ENCODE assay signal across 8 cellular contexts in the genomic region with DNA sequence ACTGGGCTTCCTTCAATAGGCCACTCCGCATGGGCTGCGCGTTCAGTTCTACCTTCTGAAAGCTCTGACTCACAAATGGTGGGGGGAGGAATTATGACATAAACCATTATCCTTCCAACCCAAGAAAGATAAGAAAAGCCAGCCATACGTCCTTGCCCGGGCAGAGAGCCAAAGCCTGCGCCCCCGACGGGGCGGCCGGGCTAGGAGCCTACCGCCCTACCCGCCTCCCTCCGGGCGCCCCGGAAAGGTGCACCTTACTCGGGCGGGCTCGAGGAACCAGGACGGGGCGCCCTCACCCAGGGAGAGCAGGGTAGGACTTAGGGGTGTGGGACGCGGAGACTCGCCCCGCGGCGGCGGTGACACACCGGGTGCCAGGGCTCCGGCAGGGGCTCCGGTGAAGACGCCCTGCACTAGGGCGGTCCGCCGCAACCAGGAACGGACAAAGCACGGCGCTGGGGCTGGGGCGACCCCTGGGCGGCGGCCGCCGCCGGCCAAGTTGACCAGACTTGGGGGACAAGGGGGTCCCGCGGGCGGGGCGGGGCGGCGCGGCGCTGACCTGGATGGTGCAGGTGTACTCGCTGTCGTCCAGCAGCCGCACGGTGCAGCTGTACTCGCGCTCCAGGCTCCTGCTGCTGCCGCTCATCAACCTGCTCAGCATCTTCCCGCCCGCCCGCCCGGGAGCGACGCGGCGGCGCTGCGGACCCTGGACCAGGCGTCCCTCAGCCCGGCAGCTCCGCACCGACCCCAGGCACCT. TPM values are rescaled to one million over a fixed set of nuclear protein-coding genes. Genes with fewer than 3 reads are reported as not detected.
A peak's percentile ranks its signal among the peaks of the same experiment; 100 is the strongest.
DNase-seq lines count a peak whose midpoint lies in the region; ATAC-seq and TF ChIP-seq lines count a peak whose summit lies in the region.

No MANE protein-coding gene starts in this region.

- H3K27ac Mint-ChIP-seq in activated naive CD4-positive, alpha-beta T cell treated with anti-CD3 and anti-CD28 coated beads, Interleukin-2, amount 50 U/mL, for 24 hours = no peak overlapping the region
- peak overlapping the region; percentile 52 for H3K27ac Mint-ChIP-seq in progenitor cell of endocrine pancreas

- intact Hi-C loops in Right ventricle myocardium superior (cut with DNase I) = loop anchor here (10.0 kb wide), 1 partner anchor 90 kb away; no protein-coding TSS in a partner anchor

- no peak for TF ChIP-seq CTCF in progenitor cell of endocrine pancreas (IDR thresholded peaks at IDR 0.05; ENCODE audit: unreplicated experiment)

- H3K27me3 Mint-ChIP-seq in activated naive CD4-positive, alpha-beta T cell treated with anti-CD3 and anti-CD28 coated beads, Interleukin-2, amount 50 U/mL, for 24 hours = peaks cover 36% of the 10 kb centered on the region
- H3K27me3 Mint-ChIP-seq in progenitor cell of endocrine pancreas = peaks cover 14% of the 10 kb centered on the region

- no peaks in the 10 kb centered on the region for H3K36me3 Mint-ChIP-seq in activated naive CD4-positive, alpha-beta T cell treated with anti-CD3 and anti-CD28 coated beads, Interleukin-2, amount 50 U/mL, for 24 hours
- no peaks in the 10 kb centered on the region for H3K36me3 Mint-ChIP-seq in progenitor cell of endocrine pancreas (ENCODE audit: insufficient read depth)

- DNase-seq in NCI-H1694 (lab: John Stamatoyannopoulos, UW) = peak; percentile 8
- DNase-seq in NCI-H1694 treated with DMSO at 0.1 percent for 48 hours (lab: John Stamatoyannopoulos, UW) = no peak
- DNase-seq in RPMI7951 (ENCODE audit: low read depth) = peak; percentile 75
- peak; percentile 47 for DNase-seq in Right ventricle myocardium superior
- no peak for DNase-seq in progenitor cell of endocrine pancreas (ENCODE audit: low spot score, unreplicated experiment)
- DNase-seq in inferior parietal cortex (ENCODE audit: extremely low spot score) = no peak

- ATAC-seq in HG03064 (IDR thresholded peaks at IDR 0.05; ENCODE audit: low read depth, unreplicated experiment) (peak; percentile 12), Right ventricle myocardium superior (ENCODE audit: poor library complexity) (peak; percentile 58)

- H3K9me3 Mint-ChIP-seq in activated naive CD4-positive, alpha-beta T cell treated with anti-CD3 and anti-CD28 coated beads, Interleukin-2, amount 50 U/mL, for 24 hours = no peaks in the 10 kb centered on the region
- H3K9me3 Mint-ChIP-seq in progenitor cell of endocrine pancreas (ENCODE audit: low read depth) = no peaks in the 10 kb centered on the region

- peak overlapping the region; percentile 89 for H3K4me3 Mint-ChIP-seq in activated naive CD4-positive, alpha-beta T cell treated with anti-CD3 and anti-CD28 coated beads, Interleukin-2, amount 50 U/mL, for 24 hours
- H3K4me3 Mint-ChIP-seq in progenitor cell of endocrine pancreas (ENCODE audit: low read depth) = peak overlapping the region; percentile 94

- H3K4me1 Mint-ChIP-seq in activated naive CD4-positive, alpha-beta T cell treated with anti-CD3 and anti-CD28 coated beads, Interleukin-2, amount 50 U/mL, for 24 hours = peaks cover 22% of the 10 kb centered on the region
- H3K4me1 Mint-ChIP-seq in progenitor cell of endocrine pancreas (ENCODE audit: low read depth) = peaks cover 6% of the 10 kb centered on the region

RNA-seq across cellular contexts. Expression of a gene that starts 0.5 kb away (rescaled TPM):
- total RNA-seq in RPMI7951 (2014; rRNA removed; shearing (Covaris generic)) = 9.3 and 10.2 TPM in 2 replicates
- 44.0 TPM for total RNA-seq in Right ventricle myocardium superior
- total RNA-seq in progenitor cell of endocrine pancreas = 7.8 and 9.5 TPM in 2 replicates

Comparison
In these comparisons a context has a peak if more than half of its experiments do, and no peak if none do; other contexts are left out.
1. DNase-seq: peak in NCI-H1694 (single experiment), RPMI7951 (single experiment) and Right ventricle myocardium superior (single experiment); none in NCI-H1694 treated with DMSO at 0.1 percent for 48 hours (single experiment), progenitor cell of endocrine pancreas (single experiment) and inferior parietal cortex (single experiment).